8 cellular contexts compared by ENCODE assay signal in the genomic region with DNA sequence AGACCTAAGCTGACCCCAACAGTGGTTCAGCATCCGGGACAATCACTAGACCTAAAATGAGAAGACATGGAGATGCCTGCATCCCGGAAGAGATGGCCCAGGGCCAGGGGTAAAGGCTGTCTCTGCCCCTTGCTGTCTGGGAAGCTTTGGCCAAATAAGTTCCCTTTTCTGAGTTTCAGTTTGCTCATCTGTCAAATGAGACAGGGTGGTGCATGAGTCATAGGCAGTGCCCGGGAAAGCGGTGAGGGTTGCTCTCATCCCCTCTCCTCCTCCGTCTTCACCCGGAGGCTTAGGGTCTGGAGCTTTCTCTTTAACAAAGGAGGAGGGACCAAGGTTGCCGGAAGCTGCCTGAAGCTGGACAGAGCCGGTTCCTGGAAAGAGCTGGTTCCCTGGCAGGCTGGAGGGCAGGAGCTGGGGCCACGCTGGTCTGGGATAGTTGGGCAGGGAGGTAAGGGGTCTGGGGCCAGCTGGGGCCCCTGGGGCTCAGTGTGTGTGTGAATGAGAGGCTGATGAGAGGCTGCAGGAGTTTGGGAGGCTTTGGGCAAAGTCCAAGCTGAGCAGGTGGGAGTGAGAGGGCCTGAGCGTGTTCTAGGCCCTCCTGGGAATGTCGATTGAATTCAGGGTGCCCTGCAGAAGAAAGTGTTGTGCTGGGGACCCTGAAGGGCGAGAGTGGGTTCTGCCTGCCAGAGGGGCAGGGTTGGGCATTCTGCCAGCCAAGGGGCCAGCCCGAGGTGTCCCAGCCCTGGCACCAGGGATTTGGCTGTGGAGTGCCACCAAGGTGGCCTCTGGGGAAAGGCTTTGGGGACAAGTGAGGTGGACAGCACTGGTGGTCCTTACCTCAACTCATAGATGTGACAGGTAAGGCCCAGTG. TPM values are rescaled to one million over a fixed set of nuclear protein-coding genes. Genes with fewer than 3 reads are reported as not detected.
A peak's percentile ranks its signal among the peaks of the same experiment; 100 is the strongest.
DNase-seq lines count a peak whose midpoint lies in the region; ATAC-seq and TF ChIP-seq lines count a peak whose summit lies in the region.

A gene with protein sequence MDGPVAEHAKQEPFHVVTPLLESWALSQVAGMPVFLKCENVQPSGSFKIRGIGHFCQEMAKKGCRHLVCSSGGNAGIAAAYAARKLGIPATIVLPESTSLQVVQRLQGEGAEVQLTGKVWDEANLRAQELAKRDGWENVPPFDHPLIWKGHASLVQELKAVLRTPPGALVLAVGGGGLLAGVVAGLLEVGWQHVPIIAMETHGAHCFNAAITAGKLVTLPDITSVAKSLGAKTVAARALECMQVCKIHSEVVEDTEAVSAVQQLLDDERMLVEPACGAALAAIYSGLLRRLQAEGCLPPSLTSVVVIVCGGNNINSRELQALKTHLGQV (plus strand): TSS at position 351 of the 871 bp plus-strand sequence. CDS start 5,603 bp downstream, outside the sequence.

- peak within 1 kb of the TSS; percentile 62 to 94 (median 89) for H3K27ac Mint-ChIP-seq in nephron

- H3K36me3 Mint-ChIP-seq in nephron (ENCODE audit: low read depth), result no peaks in the 10 kb centered on the region

- no peaks in the 10 kb centered on the region for H3K9me3 ChIP-seq in vagina

- no peak for TF ChIP-seq CTCF in WI38 (IDR thresholded peaks at IDR 0.05; ENCODE audit: low read depth, low read length)
- no peak for TF ChIP-seq CTCF in fibroblast of the aortic adventitia (IDR thresholded peaks at IDR 0.05; ENCODE audit: insufficient read depth, low read length)
- TF ChIP-seq CTCF in nephron (IDR thresholded peaks at IDR 0.05; ENCODE audit: unreplicated experiment in 3 of 3), result no peak
- no peak for TF ChIP-seq CTCF in vagina (IDR thresholded peaks at IDR 0.05)

- peaks cover 6% of the 10 kb centered on the region for H3K4me1 ChIP-seq in vagina

- intact Hi-C loops in vagina (cut with DNase I), result no loop called here

- H3K4me1 Mint-ChIP-seq in nephron, result peaks cover 7% of the 10 kb centered on the region

- H3K27me3 Mint-ChIP-seq in nephron (ENCODE audit: low read depth), result peaks cover 9% of the 10 kb centered on the region

- H3K9me3 Mint-ChIP-seq in nephron, result no peaks in the 10 kb centered on the region

- H3K27me3 ChIP-seq in vagina, result no peaks in the 10 kb centered on the region

- H3K36me3 ChIP-seq in vagina, result no peaks in the 10 kb centered on the region

- H3K27ac ChIP-seq in vagina, result peak within 1 kb of the TSS; percentile 21

- TF ChIP-seq POLR2A in GM18505 (IDR thresholded peaks at IDR 0.05; ENCODE audit: borderline replicate concordance, extremely low read depth, insufficient read depth, insufficient read length), result peak; percentile 71
- no peak for TF ChIP-seq POLR2A in vagina (IDR thresholded peaks at IDR 0.05)

- peak within 1 kb of the TSS; percentile 89 to 94 (median 94) for H3K4me3 Mint-ChIP-seq in nephron

- ATAC-seq in GM18505 (IDR thresholded peaks at IDR 0.05; ENCODE audit: unreplicated experiment) (peak; percentile 81), HG02763 (IDR thresholded peaks at IDR 0.05; ENCODE audit: unreplicated experiment) (peak; percentile 85)

- DNase-seq in AG08396 (ENCODE audit: low spot score), result peak; percentile 82
- peak; percentile 66 for DNase-seq in NCI-H146 (lab: John Stamatoyannopoulos, UW)
- DNase-seq in fibroblast of the aortic adventitia (ENCODE audit: low read depth), result peak; percentile 80
- no peak for DNase-seq in vagina (ENCODE audit: extremely low spot score in 2 of 2)

- H3K4me3 ChIP-seq in WI38 (ENCODE audit: low read depth, low read length), result peak within 1 kb of the TSS; percentile 78
- peak within 1 kb of the TSS; percentile 93 for H3K4me3 ChIP-seq in fibroblast of the aortic adventitia (ENCODE audit: low read depth, low read length)
- H3K4me3 ChIP-seq in vagina, result peak within 1 kb of the TSS; percentile 34 to 41

RNA-seq across cellular contexts. Expression of the gene that starts here (rescaled TPM):
- total RNA-seq in fibroblast of the aortic adventitia (ENCODE audit: low replicate concordance) (1.9 and 5.9 TPM in 2 replicates), vagina (not detected)

Comparison
In these comparisons a context has a peak if more than half of its experiments do, and no peak if none do; other contexts are left out.
1. DNase-seq: peak in AG08396 (single experiment), NCI-H146 (single experiment) and fibroblast of the aortic adventitia (single experiment); none in vagina (0 of 2).
2. H3K4me3 ChIP-seq: peak in every context shown above with its lines; median percentile 93 in fibroblast of the aortic adventitia; 78 in WI38; 38 in vagina.